Comparison of ENCODE assay signal across 18 cellular contexts in the genomic region with DNA sequence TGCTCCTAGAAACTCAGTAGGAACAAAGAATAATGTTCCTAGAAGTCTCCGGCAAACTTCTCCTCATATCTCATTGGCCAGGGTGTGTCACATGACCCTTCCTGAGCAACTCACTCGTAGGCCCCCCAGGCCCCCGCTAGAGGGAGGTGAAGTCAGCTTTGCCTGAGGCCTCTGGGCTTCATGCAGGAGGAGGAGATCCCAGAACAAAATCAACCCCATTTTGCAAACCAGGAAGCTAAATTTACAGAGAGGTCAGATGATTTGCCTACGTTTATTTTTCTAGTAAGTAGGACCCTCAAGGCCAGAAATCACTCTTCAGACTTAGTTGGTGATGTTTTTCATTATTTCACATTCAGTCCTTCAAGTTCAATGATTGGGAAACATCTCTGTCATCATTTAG.
A peak's percentile ranks its signal among the peaks of the same experiment; 100 is the strongest.
DNase-seq lines count a peak whose midpoint lies in the region; ATAC-seq and TF ChIP-seq lines count a peak whose summit lies in the region.
"Had no signal": no experiment of that assay in that cellular context is flagged by ENCODE, and none has a peak within 500 bp of the region (broad histone marks: within the 10 kb centered on the region; RNA-seq: fewer than 3 reads in every experiment).

No MANE protein-coding gene starts in this region.

- H2AK9ac ChIP-seq in IMR-90 (replicated peaks; ENCODE audit: low read depth, low read length, poor library complexity), result no peak overlapping the region

- no peak overlapping the region for H2AFZ ChIP-seq in IMR-90 (replicated peaks; ENCODE audit: low read length, poor library complexity)
- H2AFZ ChIP-seq in GM23248, result no peak overlapping the region
- H2AFZ ChIP-seq: parathyroid adenoma had no signal

- BruUV-seq in IMR-90 (replicated peaks; lab: Mats Ljungman, UMichigan), result no TSS peak

- no peak overlapping the region for H2BK15ac ChIP-seq in IMR-90 (ENCODE audit: low read depth, low read length)

- dilution Hi-C loops in IMR-90 (cut with HindIII; ENCODE audit: low sequenced_read_pairs, unreplicated experiment), result no loop called here

- H3K4me2 ChIP-seq in IMR-90 (ENCODE audit: low read depth, low read length) (no peak overlapping the region), GM23248 (ENCODE audit: unreplicated experiment) (no peak overlapping the region)

- H3K27ac Mint-ChIP-seq in WTC11 (peak overlapping the region; percentile 81; the same call in 1 of the 2 replicates), nephron (peak overlapping the region; percentile 59 to 95 (median 80))
- no peak overlapping the region for H3K27ac Mint-ChIP-seq in activated CD4-positive, alpha-beta T cell treated with anti-CD3 and anti-CD28 coated beads for 36 hours
- H3K27ac Mint-ChIP-seq: activated CD8-positive, alpha-beta memory T cell treated with anti-CD3 and anti-CD28 coated beads, Interleukin-2, amount 10 ng/mL, durations not matched to agents 7 days and 5 days; T-cell had no signal

- TF ChIP-seq CTCF in GM12874 (IDR thresholded peaks at IDR 0.05; ENCODE audit: insufficient read depth, low read depth, low read length) (peak; percentile 31; the same call in 1 of the 2 replicates), IMR-90 (conservative IDR thresholded peaks at IDR 0.05; ENCODE audit: low read depth, low read length) (no peak), WTC11 (IDR thresholded peaks at IDR 0.05) (no peak), nephron (IDR thresholded peaks at IDR 0.05; ENCODE audit: unreplicated experiment in 3 of 3) (no peak)

- H3K4me3 ChIP-seq in IMR-90 (ENCODE audit: insufficient read depth, low read depth, low read length) (no peak overlapping the region), GM23248 (no peak overlapping the region)
- H3K4me3 ChIP-seq: esophagus squamous epithelium, stomach had no signal

- H3K9me3 ChIP-seq in IMR-90 (ENCODE audit: control insufficient read depth, insufficient read depth, low read length) (no peaks in the 10 kb centered on the region), GM23248 (ENCODE audit: low read depth) (no peaks in the 10 kb centered on the region)
- H3K9me3 ChIP-seq: esophagus squamous epithelium, stomach had no signal

- H3K9me1 ChIP-seq in IMR-90 (ENCODE audit: insufficient read depth, low read length), result no peaks in the 10 kb centered on the region

- H3K14ac ChIP-seq in IMR-90 (replicated peaks; ENCODE audit: low read depth, low read length), result no peak overlapping the region

- H3K18ac ChIP-seq in IMR-90 (ENCODE audit: low read depth, low read length), result no peak overlapping the region

- H2BK20ac ChIP-seq in IMR-90 (ENCODE audit: low read depth, low read length), result no peak overlapping the region

- H4K20me1 ChIP-seq in IMR-90 (ENCODE audit: insufficient read depth, low read length), result no peaks in the 10 kb centered on the region
- H4K20me1 ChIP-seq in GM23248 (ENCODE audit: insufficient read depth), result no peaks in the 10 kb centered on the region

- H3K4me1 Mint-ChIP-seq in WTC11 (peaks cover 38% of the 10 kb centered on the region), nephron (peaks cover 6% of the 10 kb centered on the region)
- H3K4me1 Mint-ChIP-seq in activated CD4-positive, alpha-beta T cell treated with anti-CD3 and anti-CD28 coated beads for 36 hours, result no peaks in the 10 kb centered on the region
- H3K4me1 Mint-ChIP-seq: activated CD8-positive, alpha-beta memory T cell treated with anti-CD3 and anti-CD28 coated beads, Interleukin-2, amount 10 ng/mL, durations not matched to agents 7 days and 5 days; T-cell had no signal

- no CpG with 5 or more reads among the region's 4 CpGs for WGBS in IMR-90 (ENCODE audit: extremely low coverage in 2 of 2, insufficient read length in 1 of 2), 2 experiments
- 86 to 92% methylated on average over 4 of the region's 4 CpGs for WGBS in GM23248 (ENCODE audit: low coverage in 1 of 2, low lambda C conversion rate in 2 of 2, missing lambda C conversion rate in 2 of 2), 2 experiments

- no peak overlapping the region for H2AK5ac ChIP-seq in IMR-90 (ENCODE audit: low read depth, low read length)

- H2BK120ac ChIP-seq in IMR-90 (ENCODE audit: low read depth, low read length), result no peak overlapping the region

- H4K5ac ChIP-seq in IMR-90 (ENCODE audit: low read depth, low read length), result no peak overlapping the region

- TF ChIP-seq RAD21 in IMR-90 (IDR thresholded peaks at IDR 0.05; ENCODE audit: low read length), result no peak

- in situ Hi-C loops in IMR-90 (cut with MboI; ENCODE audit: low sequenced_read_pairs) (no loop called here), GM23248 (cut with MboI) (no loop called here)

- H3K4me3 Mint-ChIP-seq in WTC11 (no peak overlapping the region; the same call in 1 of the 2 replicates), nephron (no peak overlapping the region)
- no peak overlapping the region for H3K4me3 Mint-ChIP-seq in activated CD4-positive, alpha-beta T cell treated with anti-CD3 and anti-CD28 coated beads for 36 hours
- H3K4me3 Mint-ChIP-seq: activated CD8-positive, alpha-beta memory T cell treated with anti-CD3 and anti-CD28 coated beads, Interleukin-2, amount 10 ng/mL, durations not matched to agents 7 days and 5 days; T-cell had no signal

- H2BK5ac ChIP-seq in IMR-90 (ENCODE audit: low read depth, low read length, poor library complexity, severe bottlenecking), result no peak overlapping the region

- POLR2A ChIA-PET in IMR-90 (lab: Charles Lee; ENCODE audit: unreplicated experiment) (no interaction called here), WTC11 (lab: Charles Lee) (no interaction called here)
- POLR2A ChIA-PET in activated CD4-positive, alpha-beta T cell treated with anti-CD3 and anti-CD28 coated beads for 36 hours (lab: Charles Lee), result no interaction called here

- H3K56ac ChIP-seq in IMR-90 (ENCODE audit: extremely low read depth, insufficient read depth, low read length), result no peak overlapping the region

- no peaks in the 10 kb centered on the region for H3F3A ChIP-seq in GM23248 (ENCODE audit: insufficient read depth)

- no peak for DNase-seq in IMR-90
- peak; percentile 69 for DNase-seq in WTC11 (ENCODE audit: low spot score)
- DNase-seq in GM23248, result no peak
- no peak for DNase-seq in putamen (ENCODE audit: low spot score)
- no peak for DNase-seq in activated CD4-positive, alpha-beta T cell treated with anti-CD3 and anti-CD28 coated beads for 36 hours
- DNase-seq: activated CD8-positive, alpha-beta memory T cell treated with anti-CD3 and anti-CD28 coated beads, Interleukin-2, amount 10 ng/mL, durations not matched to agents 7 days and 5 days; activated naive CD4-positive, alpha-beta T cell; dermis blood vessel endothelial cell; DMS 273 treated with DMSO at 0.1 percent for 48 hours; esophagus squamous epithelium; left colon; NCI-H510A; stomach; T-cell had no signal

- H3K79me1 ChIP-seq in IMR-90 (ENCODE audit: low read depth in 1 of 2, low read length in 2 of 2), result no peaks in the 10 kb centered on the region

- H3K79me2 ChIP-seq in GM23248 (ENCODE audit: insufficient read depth), result no peaks in the 10 kb centered on the region
- H3K79me2 ChIP-seq: parathyroid adenoma had no signal

- H3K4me1 ChIP-seq in IMR-90 (ENCODE audit: control insufficient read depth, insufficient read depth, low read length) (no peaks in the 10 kb centered on the region), GM23248 (ENCODE audit: insufficient read depth) (no peaks in the 10 kb centered on the region)

- intact Hi-C loops in IMR-90 (cut with micrococcal nuclease), result no loop called here
- intact Hi-C loops in activated CD4-positive, alpha-beta T cell treated with anti-CD3 and anti-CD28 coated beads for 36 hours (cut with DNase I, micrococcal nuclease), result no loop called here

- TF ChIP-seq POLR2A in IMR-90 (IDR thresholded peaks at IDR 0.05; ENCODE audit: low read depth, low read length), result no peak

- H3K27me3 Mint-ChIP-seq in WTC11 (ENCODE audit: low read depth) (no peaks in the 10 kb centered on the region), nephron (ENCODE audit: low read depth) (peaks cover 6% of the 10 kb centered on the region)
- peaks cover 5% of the 10 kb centered on the region for H3K27me3 Mint-ChIP-seq in activated CD4-positive, alpha-beta T cell treated with anti-CD3 and anti-CD28 coated beads for 36 hours

- CTCF ChIA-PET in IMR-90 (lab: Yijun Ruan, JAX) (interaction anchor here (0.6 kb wide), 1 partner anchor 79 kb away, joined by 3 read pairs; no protein-coding TSS in a partner anchor), WTC11 (lab: Charles Lee) (interaction anchor here (1.1 to 5.3 kb wide), 6 partner anchors 18 to 682 kb away, joined by 3 to 57 read pairs (median 5); no protein-coding TSS in a partner anchor)
- CTCF ChIA-PET in activated CD4-positive, alpha-beta T cell treated with anti-CD3 and anti-CD28 coated beads for 36 hours (lab: Charles Lee), result interaction anchor here (0.8 kb wide), 1 partner anchor 15 kb away, joined by 4 read pairs; no protein-coding TSS in a partner anchor

- no peaks in the 10 kb centered on the region; the same call in 1 of the 2 replicates for H3K9me3 Mint-ChIP-seq in WTC11
- no peaks in the 10 kb centered on the region for H3K9me3 Mint-ChIP-seq in nephron
- H3K9me3 Mint-ChIP-seq in activated CD4-positive, alpha-beta T cell treated with anti-CD3 and anti-CD28 coated beads for 36 hours (ENCODE audit: low read depth), result no peaks in the 10 kb centered on the region
- H3K9me3 Mint-ChIP-seq: T-cell had no signal

- no peak overlapping the region for H3K4ac ChIP-seq in IMR-90 (ENCODE audit: low read depth, low read length)

- H3K27ac ChIP-seq in IMR-90 (ENCODE audit: insufficient read depth, low read length) (no peak overlapping the region), GM23248 (no peak overlapping the region)
- H3K27ac ChIP-seq: parathyroid adenoma, stomach had no signal

- H4K8ac ChIP-seq in IMR-90 (ENCODE audit: low read depth in 2 of 2, low read length in 2 of 2), result no peak overlapping the region

- H3K9ac ChIP-seq in IMR-90 (ENCODE audit: low read depth, low read length) (no peak overlapping the region), GM23248 (no peak overlapping the region)
- H3K9ac ChIP-seq: parathyroid adenoma had no signal

- no peak overlapping the region for H3K23ac ChIP-seq in IMR-90 (ENCODE audit: low read depth, low read length)

- H3K27me3 ChIP-seq in IMR-90 (ENCODE audit: control insufficient read depth, insufficient read depth, low read length) (peaks cover 5% of the 10 kb centered on the region), GM23248 (replicated peaks; ENCODE audit: insufficient read depth) (no peaks in the 10 kb centered on the region)
- H3K27me3 ChIP-seq: esophagus squamous epithelium, stomach had no signal

- H4K91ac ChIP-seq in IMR-90 (ENCODE audit: insufficient read depth, low read depth, low read length), result no peak overlapping the region

- H3K36me3 Mint-ChIP-seq in WTC11 (no peaks in the 10 kb centered on the region), nephron (ENCODE audit: low read depth) (no peaks in the 10 kb centered on the region)
- no peaks in the 10 kb centered on the region for H3K36me3 Mint-ChIP-seq in activated CD4-positive, alpha-beta T cell treated with anti-CD3 and anti-CD28 coated beads for 36 hours (ENCODE audit: low read depth)
- H3K36me3 Mint-ChIP-seq: activated CD8-positive, alpha-beta memory T cell treated with anti-CD3 and anti-CD28 coated beads, Interleukin-2, amount 10 ng/mL, durations not matched to agents 7 days and 5 days; T-cell had no signal

- ATAC-seq in IMR-90 (ENCODE audit: low read depth), result no peak
- peak; percentile 69 for ATAC-seq in WTC11
- ATAC-seq in HG03571 (IDR thresholded peaks at IDR 0.05; ENCODE audit: unreplicated experiment), result no peak
- no peak for ATAC-seq in activated CD4-positive, alpha-beta T cell treated with anti-CD3 and anti-CD28 coated beads for 36 hours
- ATAC-seq: activated CD8-positive, alpha-beta memory T cell treated with anti-CD3 and anti-CD28 coated beads, Interleukin-2, amount 10 ng/mL, durations not matched to agents 7 days and 5 days; left colon; T-cell had no signal

- H3K36me3 ChIP-seq in IMR-90 (ENCODE audit: control insufficient read depth, insufficient read depth, low read length), result no peaks in the 10 kb centered on the region
- no peaks in the 10 kb centered on the region; the same call in 1 of the 2 replicates for H3K36me3 ChIP-seq in GM23248 (ENCODE audit: low read depth)
- H3K36me3 ChIP-seq: esophagus squamous epithelium, stomach had no signal

- H3K9me2 ChIP-seq in GM23248 (ENCODE audit: insufficient read depth), result no peaks in the 10 kb centered on the region
